In the genomic region with DNA sequence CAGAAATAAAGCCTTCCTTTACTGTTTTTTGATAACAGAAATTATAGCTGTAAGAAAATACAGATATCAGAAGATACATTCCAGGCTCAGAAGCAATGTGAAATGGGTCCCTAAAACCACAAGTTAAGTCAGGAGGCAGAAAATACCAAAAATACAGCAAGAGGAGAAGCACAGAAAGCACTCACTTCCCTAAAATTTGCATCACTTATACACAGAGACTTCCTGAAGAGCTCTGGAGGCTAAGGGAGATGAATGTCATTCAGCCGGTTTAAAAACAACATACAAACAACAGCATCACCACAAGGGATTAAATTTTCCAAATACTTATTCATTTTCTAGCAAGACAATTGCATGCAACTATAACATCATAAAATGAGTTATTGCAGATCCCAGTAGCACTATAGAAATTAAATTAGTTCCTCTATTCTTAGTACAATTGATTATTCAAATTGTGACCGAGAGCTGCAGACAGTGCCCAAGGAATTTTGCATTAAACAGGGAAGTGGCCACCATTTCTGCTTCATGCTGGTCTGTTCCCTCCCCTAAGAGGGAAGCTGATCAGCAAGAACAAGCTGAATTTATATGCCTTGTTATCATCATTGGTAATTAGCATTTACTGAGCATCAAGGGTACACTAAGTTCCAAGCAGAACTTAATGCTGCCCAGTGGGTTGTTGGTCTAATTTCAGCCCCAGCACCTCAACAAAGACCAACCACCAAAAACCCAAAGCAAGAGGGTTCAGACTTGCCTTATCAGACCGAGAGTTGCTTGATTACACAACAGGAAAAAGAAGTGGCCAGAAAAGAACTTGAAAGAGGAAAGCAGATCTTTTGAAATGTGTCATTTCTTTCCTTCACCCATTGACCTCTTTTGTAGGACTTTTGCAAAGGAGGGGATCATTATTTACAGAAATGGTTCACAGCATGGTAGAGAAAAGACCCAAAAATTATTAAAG, we compare ENCODE assay signal across 10 cellular contexts.
A peak's percentile ranks its signal among the peaks of the same experiment; 100 is the strongest.
DNase-seq lines count a peak whose midpoint lies in the region; ATAC-seq and TF ChIP-seq lines count a peak whose summit lies in the region.
"Had no signal": no experiment of that assay in that cellular context is flagged by ENCODE, and none has a peak within 500 bp of the region (broad histone marks: within the 10 kb centered on the region; RNA-seq: fewer than 3 reads in every experiment).

No MANE protein-coding gene starts in this region.

- ATAC-seq in GM19025 (IDR thresholded peaks at IDR 0.05; ENCODE audit: low read depth, unreplicated experiment) (peak; percentile 66), HG02938 (IDR thresholded peaks at IDR 0.05; ENCODE audit: unreplicated experiment) (peak; percentile 77), SK-N-SH treated with all-trans-retinoic acid at 6 μM for 48 hours (no peak)
- ATAC-seq in natural killer cell treated with Interleukin-12 subunit alpha and Interleukin-12 subunit beta and Interleukin-15 and Interleukin-18, amount 100 ng/mL, for 72 hours: peak in 1 of 2 donors; percentile 72
- ATAC-seq: left colon had no signal

- DNase-seq in NOMO-1 (lab: John Stamatoyannopoulos, UW; ENCODE audit: unreplicated experiment in 2 of 2): peak; percentile 83 to 91
- no peak for DNase-seq in natural killer cell treated with Interleukin-12 subunit alpha and Interleukin-12 subunit beta and Interleukin-15 and Interleukin-18, amount 100 ng/mL, for 72 hours (ENCODE audit: low spot score)
- no peak for DNase-seq in SK-N-DZ (ENCODE audit: low spot score)
- no peak for DNase-seq in D341Med (ENCODE audit: low spot score)
- DNase-seq in stimulated activated CD4-positive, alpha-beta T cell treated with anti-CD3 and anti-CD28 coated beads, Interleukin-4, amount 100 ng/mL, for 4 hours: no peak
- DNase-seq: left colon, SHP77 had no signal

- no peaks in the 10 kb centered on the region for H3K36me3 Mint-ChIP-seq in natural killer cell treated with Interleukin-12 subunit alpha and Interleukin-12 subunit beta and Interleukin-15 and Interleukin-18, amount 100 ng/mL, for 72 hours

- H3K27ac Mint-ChIP-seq in natural killer cell treated with Interleukin-12 subunit alpha and Interleukin-12 subunit beta and Interleukin-15 and Interleukin-18, amount 100 ng/mL, for 72 hours: no peak overlapping the region

- H3K9me3 Mint-ChIP-seq in natural killer cell treated with Interleukin-12 subunit alpha and Interleukin-12 subunit beta and Interleukin-15 and Interleukin-18, amount 100 ng/mL, for 72 hours: no peaks in the 10 kb centered on the region

- H3K4me3 Mint-ChIP-seq in natural killer cell treated with Interleukin-12 subunit alpha and Interleukin-12 subunit beta and Interleukin-15 and Interleukin-18, amount 100 ng/mL, for 72 hours: peak overlapping the region; percentile 12

- peaks cover 5 to 8% of the 10 kb centered on the region in 2 donors for H3K4me1 Mint-ChIP-seq in natural killer cell treated with Interleukin-12 subunit alpha and Interleukin-12 subunit beta and Interleukin-15 and Interleukin-18, amount 100 ng/mL, for 72 hours (ENCODE audit: low read depth in 2 of 2)

- peaks cover 11 to 29% of the 10 kb centered on the region in 2 donors for H3K27me3 Mint-ChIP-seq in natural killer cell treated with Interleukin-12 subunit alpha and Interleukin-12 subunit beta and Interleukin-15 and Interleukin-18, amount 100 ng/mL, for 72 hours

TF ChIP-seq in SK-N-SH treated with all-trans-retinoic acid at 6 μM for 48 hours, 23 proteins besides CTCF, POLR2A, EP300 and RAD21:
- no peak for TF ChIP-seq ISL1 (CRISPR knock-in tag; IDR thresholded peaks at IDR 0.05)
- TF ChIP-seq OSR1 (CRISPR knock-in tag; IDR thresholded peaks at IDR 0.05): no peak
- TF ChIP-seq TCF4 (CRISPR knock-in tag; IDR thresholded peaks at IDR 0.05; ENCODE audit: borderline replicate concordance): no peak
- TF ChIP-seq ZNF70 (CRISPR knock-in tag; IDR thresholded peaks at IDR 0.05): no peak
- TF ChIP-seq ZNF565 (CRISPR knock-in tag; conservative IDR thresholded peaks at IDR 0.05; ENCODE audit: low read depth): no peak
- TF ChIP-seq ZFP3 (CRISPR knock-in tag; IDR thresholded peaks at IDR 0.05): no peak
- no peak for TF ChIP-seq TOX (CRISPR knock-in tag; IDR thresholded peaks at IDR 0.05; ENCODE audit: borderline replicate concordance)

Comparison
In these comparisons a context has a peak if more than half of its experiments do, and no peak if none do; other contexts are left out.
1. DNase-seq: peak in NOMO-1 (2 of 2); none in natural killer cell treated with Interleukin-12 subunit alpha and Interleukin-12 subunit beta and Interleukin-15 and Interleukin-18, amount 100 ng/mL, for 72 hours (single experiment), SK-N-DZ (single experiment), D341Med (single experiment) and stimulated activated CD4-positive, alpha-beta T cell treated with anti-CD3 and anti-CD28 coated beads, Interleukin-4, amount 100 ng/mL, for 4 hours (0 of 2).